Comparison of ENCODE assay signal across 7 cellular contexts in the genomic region with DNA sequence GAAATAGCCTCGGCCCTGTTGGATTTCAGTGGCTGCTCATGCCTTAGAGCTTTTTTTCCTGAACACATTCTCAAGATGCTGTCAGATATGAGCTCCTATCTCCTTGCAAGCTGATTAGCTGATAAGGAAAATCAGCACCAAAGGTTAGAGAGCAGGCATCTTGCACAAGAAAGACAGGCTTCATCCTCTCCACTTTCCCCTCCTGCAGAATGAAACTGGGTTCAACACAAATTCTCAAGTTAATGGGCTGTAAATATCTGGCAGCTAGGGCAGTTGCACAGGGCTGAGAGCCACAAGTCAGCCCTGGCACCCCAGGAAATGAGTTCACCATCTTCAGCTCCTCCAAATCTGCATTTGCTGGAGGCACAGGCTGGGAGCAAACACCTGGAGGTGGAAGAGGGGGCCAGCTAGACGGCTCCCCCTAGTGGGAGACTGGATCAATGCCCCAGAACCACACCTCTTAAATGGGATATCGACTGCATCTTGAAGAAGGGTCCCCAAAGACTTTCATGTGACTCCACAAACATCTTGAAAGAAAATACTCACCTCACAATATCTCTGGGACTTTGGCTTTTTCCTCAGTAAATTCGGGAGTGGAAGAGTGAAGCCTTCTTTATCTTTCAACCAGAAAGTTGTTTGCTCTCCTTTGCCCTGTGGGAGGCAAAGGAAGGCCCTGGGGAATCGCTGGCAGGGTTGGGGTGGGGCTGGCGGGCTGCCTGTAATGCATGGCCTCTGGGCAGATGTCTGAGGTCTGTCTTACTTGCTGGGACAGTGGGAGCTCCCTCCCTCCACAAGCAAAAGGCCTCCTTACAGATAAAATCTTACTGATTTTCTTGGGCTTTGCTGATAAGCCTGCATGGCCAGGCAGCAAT. TPM values are rescaled to one million over a fixed set of nuclear protein-coding genes. Genes with fewer than 3 reads are reported as not detected.
A peak's percentile ranks its signal among the peaks of the same experiment; 100 is the strongest.
DNase-seq lines count a peak whose midpoint lies in the region; ATAC-seq and TF ChIP-seq lines count a peak whose summit lies in the region.

No MANE protein-coding gene starts in this region.

- POLR2A ChIA-PET in activated CD8-positive, alpha-beta T cell treated with anti-CD3 and anti-CD28 coated beads, Interleukin-2, amount 10 ng/mL, durations not matched to agents 7 days and 5 days (lab: Charles Lee): no interaction called here

- CTCF ChIA-PET in activated CD8-positive, alpha-beta T cell treated with anti-CD3 and anti-CD28 coated beads, Interleukin-2, amount 10 ng/mL, durations not matched to agents 7 days and 5 days (lab: Charles Lee): interaction anchor here (0.7 to 1.9 kb wide), 13 partner anchors 9 to 164 kb away, joined by 3 to 7 read pairs (median 4); no protein-coding TSS in a partner anchor

- H3K27me3 Mint-ChIP-seq in activated CD8-positive, alpha-beta T cell treated with anti-CD3 and anti-CD28 coated beads, Interleukin-2, amount 10 ng/mL, durations not matched to agents 7 days and 5 days (ENCODE audit: low read depth): peaks cover 27% of the 10 kb centered on the region

- H3K27ac ChIP-seq in foreskin keratinocyte: no peak overlapping the region

- no peaks in the 10 kb centered on the region for H3K4me1 Mint-ChIP-seq in activated CD8-positive, alpha-beta T cell treated with anti-CD3 and anti-CD28 coated beads, Interleukin-2, amount 10 ng/mL, durations not matched to agents 7 days and 5 days (ENCODE audit: low read depth)

- ATAC-seq in GM21526 (IDR thresholded peaks at IDR 0.05; ENCODE audit: low FRiP score, unreplicated experiment): peak; percentile 92
- ATAC-seq in activated CD8-positive, alpha-beta T cell treated with anti-CD3 and anti-CD28 coated beads, Interleukin-2, amount 10 ng/mL, durations not matched to agents 7 days and 5 days: peak; percentile 71
- peak; percentile 89 for ATAC-seq in foreskin keratinocyte
- ATAC-seq in HG03108 (IDR thresholded peaks at IDR 0.05; ENCODE audit: unreplicated experiment): no peak

- H3K4me1 ChIP-seq in foreskin keratinocyte: no peaks in the 10 kb centered on the region

- H3K4me3 Mint-ChIP-seq in activated CD8-positive, alpha-beta T cell treated with anti-CD3 and anti-CD28 coated beads, Interleukin-2, amount 10 ng/mL, durations not matched to agents 7 days and 5 days: no peak overlapping the region

- peak; percentile 86 for DNase-seq in ELF-1 (ENCODE audit: low read depth, low spot score)
- DNase-seq in M059J (ENCODE audit: low read depth): peak; percentile 83
- peak; percentile 49 for DNase-seq in activated CD8-positive, alpha-beta T cell treated with anti-CD3 and anti-CD28 coated beads, Interleukin-2, amount 10 ng/mL, durations not matched to agents 7 days and 5 days
- peak in 1 of 2 donors; percentile 33 for DNase-seq in foreskin keratinocyte
- DNase-seq in pons (ENCODE audit: low spot score): peak; percentile 17

- no peak overlapping the region for H3K27ac Mint-ChIP-seq in activated CD8-positive, alpha-beta T cell treated with anti-CD3 and anti-CD28 coated beads, Interleukin-2, amount 10 ng/mL, durations not matched to agents 7 days and 5 days

- no peaks in the 10 kb centered on the region for H3K27me3 ChIP-seq in foreskin keratinocyte

- no peaks in the 10 kb centered on the region for H3K9me3 Mint-ChIP-seq in activated CD8-positive, alpha-beta T cell treated with anti-CD3 and anti-CD28 coated beads, Interleukin-2, amount 10 ng/mL, durations not matched to agents 7 days and 5 days (ENCODE audit: insufficient read depth)

- H3K36me3 Mint-ChIP-seq in activated CD8-positive, alpha-beta T cell treated with anti-CD3 and anti-CD28 coated beads, Interleukin-2, amount 10 ng/mL, durations not matched to agents 7 days and 5 days (ENCODE audit: low read depth): no peaks in the 10 kb centered on the region

- peak; percentile 79 for TF ChIP-seq CTCF in foreskin keratinocyte (conservative IDR thresholded peaks at IDR 0.05)

RNA-seq across cellular contexts. Expression of gene TECTB, which starts 24.7 kb away (rescaled TPM):
- 0.07 and 0.15 TPM in 2 replicates for total RNA-seq in M059J (2014; rRNA removed; shearing (Covaris generic))
- not detected for total RNA-seq in activated CD8-positive, alpha-beta T cell treated with anti-CD3 and anti-CD28 coated beads, Interleukin-2, amount 10 ng/mL, durations not matched to agents 7 days and 5 days
- not detected in 2 replicates for total RNA-seq in foreskin keratinocyte
- not detected in 2 replicates for polyA plus RNA-seq in foreskin keratinocyte
